In the genomic region with DNA sequence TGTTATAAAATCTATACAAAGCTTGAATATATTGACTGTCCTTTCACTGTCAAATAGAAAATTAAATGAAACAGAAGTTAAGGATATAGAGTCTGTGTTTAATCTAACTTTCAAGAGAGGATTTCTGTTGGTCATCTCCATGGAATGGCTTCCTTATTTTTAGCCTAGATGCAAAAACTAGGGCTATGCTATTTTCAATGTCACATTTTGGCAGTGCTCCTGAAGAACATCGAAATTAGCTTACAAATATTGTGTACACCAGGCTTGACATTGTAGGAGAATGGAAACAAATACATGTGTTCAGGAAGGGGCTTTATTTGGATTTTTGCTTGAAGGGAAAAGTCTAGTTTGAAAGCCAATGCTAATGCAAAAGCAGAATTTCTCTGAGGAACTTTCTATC, we compare ENCODE assay signal across 1 cellular context.
TF ChIP-seq lines count a peak whose summit lies in the region.

No MANE protein-coding gene starts in this region.

TF ChIP-seq in GM23338, 12 proteins besides CTCF, POLR2A, EP300 and RAD21 (continued from another document):
- TF ChIP-seq, protein P1, sequence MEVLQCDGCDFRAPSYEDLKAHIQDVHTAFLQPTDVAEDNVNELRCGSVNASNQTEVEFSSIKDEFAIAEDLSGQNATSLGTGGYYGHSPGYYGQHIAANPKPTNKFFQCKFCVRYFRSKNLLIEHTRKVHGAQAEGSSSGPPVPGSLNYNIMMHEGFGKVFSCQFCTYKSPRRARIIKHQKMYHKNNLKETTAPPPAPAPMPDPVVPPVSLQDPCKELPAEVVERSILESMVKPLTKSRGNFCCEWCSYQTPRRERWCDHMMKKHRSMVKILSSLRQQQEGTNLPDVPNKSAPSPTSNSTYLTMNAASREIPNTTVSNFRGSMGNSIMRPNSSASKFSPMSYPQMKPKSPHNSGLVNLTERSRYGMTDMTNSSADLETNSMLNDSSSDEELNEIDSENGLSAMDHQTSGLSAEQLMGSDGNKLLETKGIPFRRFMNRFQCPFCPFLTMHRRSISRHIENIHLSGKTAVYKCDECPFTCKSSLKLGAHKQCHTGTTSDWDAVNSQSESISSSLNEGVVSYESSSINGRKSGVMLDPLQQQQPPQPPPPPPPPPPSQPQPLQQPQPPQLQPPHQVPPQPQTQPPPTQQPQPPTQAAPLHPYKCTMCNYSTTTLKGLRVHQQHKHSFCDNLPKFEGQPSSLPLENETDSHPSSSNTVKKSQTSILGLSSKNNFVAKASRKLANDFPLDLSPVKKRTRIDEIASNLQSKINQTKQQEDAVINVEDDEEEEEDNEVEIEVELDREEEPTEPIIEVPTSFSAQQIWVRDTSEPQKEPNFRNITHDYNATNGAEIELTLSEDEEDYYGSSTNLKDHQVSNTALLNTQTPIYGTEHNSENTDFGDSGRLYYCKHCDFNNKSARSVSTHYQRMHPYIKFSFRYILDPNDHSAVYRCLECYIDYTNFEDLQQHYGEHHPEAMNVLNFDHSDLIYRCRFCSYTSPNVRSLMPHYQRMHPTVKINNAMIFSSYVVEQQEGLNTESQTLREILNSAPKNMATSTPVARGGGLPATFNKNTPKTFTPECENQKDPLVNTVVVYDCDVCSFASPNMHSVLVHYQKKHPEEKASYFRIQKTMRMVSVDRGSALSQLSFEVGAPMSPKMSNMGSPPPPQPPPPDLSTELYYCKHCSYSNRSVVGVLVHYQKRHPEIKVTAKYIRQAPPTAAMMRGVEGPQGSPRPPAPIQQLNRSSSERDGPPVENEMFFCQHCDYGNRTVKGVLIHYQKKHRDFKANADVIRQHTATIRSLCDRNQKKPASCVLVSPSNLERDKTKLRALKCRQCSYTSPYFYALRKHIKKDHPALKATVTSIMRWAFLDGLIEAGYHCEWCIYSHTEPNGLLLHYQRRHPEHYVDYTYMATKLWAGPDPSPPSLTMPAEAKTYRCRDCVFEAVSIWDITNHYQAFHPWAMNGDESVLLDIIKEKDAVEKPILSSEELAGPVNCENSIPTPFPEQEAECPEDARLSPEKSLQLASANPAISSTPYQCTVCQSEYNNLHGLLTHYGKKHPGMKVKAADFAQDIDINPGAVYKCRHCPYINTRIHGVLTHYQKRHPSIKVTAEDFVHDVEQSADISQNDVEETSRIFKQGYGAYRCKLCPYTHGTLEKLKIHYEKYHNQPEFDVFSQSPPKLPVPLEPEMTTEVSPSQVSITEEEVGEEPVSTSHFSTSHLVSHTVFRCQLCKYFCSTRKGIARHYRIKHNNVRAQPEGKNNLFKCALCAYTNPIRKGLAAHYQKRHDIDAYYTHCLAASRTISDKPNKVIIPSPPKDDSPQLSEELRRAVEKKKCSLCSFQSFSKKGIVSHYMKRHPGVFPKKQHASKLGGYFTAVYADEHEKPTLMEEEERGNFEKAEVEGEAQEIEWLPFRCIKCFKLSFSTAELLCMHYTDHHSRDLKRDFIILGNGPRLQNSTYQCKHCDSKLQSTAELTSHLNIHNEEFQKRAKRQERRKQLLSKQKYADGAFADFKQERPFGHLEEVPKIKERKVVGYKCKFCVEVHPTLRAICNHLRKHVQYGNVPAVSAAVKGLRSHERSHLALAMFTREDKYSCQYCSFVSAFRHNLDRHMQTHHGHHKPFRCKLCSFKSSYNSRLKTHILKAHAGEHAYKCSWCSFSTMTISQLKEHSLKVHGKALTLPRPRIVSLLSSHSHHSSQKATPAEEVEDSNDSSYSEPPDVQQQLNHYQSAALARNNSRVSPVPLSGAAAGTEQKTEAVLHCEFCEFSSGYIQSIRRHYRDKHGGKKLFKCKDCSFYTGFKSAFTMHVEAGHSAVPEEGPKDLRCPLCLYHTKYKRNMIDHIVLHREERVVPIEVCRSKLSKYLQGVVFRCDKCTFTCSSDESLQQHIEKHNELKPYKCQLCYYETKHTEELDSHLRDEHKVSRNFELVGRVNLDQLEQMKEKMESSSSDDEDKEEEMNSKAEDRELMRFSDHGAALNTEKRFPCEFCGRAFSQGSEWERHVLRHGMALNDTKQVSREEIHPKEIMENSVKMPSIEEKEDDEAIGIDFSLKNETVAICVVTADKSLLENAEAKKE (CRISPR knock-in tag; IDR thresholded peaks at IDR 0.05): no peak
